In the genomic region with DNA sequence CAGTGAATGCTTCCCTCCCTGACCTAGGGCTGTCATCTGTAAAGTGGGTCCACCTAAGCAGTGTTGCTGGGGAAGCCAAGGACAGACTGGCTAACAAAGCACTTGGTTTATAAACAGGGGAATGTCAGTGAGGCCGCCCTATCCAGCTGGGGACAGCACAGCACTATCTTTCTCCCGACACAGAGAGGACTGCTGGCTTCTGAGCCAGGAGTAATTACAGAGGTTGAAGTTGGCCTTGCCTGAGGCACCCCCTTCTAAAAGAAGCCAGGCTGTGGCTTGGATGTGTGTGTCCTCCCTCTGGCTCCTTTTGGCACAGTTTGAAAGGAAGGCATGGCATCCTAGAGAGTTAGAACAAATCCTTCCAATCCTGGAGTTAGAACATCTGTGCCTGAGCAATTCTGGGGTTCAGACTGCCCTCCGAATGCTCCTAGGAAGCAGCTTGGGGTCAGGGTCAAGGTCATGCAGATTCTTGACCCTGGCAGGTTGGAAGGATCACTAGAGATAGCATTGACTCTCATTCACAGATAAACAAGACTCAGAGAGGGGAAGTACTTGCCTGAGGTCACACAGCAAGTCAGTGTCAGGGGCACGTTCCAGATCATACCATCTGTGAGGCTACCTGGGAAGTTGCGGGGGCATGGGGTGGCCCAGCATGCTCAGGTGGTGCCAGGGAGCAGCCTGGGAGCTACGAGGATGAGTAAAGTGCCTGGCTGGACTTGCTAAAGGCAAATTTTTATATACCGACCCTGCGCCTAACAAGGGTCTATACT, we compare ENCODE assay signal across 15 cellular contexts. TPM values are rescaled to one million over a fixed set of nuclear protein-coding genes. Genes with fewer than 3 reads are reported as not detected.
DNase-seq lines count a peak whose midpoint lies in the region; ATAC-seq, FAIRE-seq and TF ChIP-seq lines count a peak whose summit lies in the region.
"Had no signal": no experiment of that assay in that cellular context is flagged by ENCODE, and none has a peak within 500 bp of the region (broad histone marks: within the 10 kb centered on the region; RNA-seq: fewer than 3 reads in every experiment).

No MANE protein-coding gene starts in this region.

- DNase-seq in DMS53 (lab: John Stamatoyannopoulos, UW) (peak; percentile 20), DMS53 treated with DMSO at 0.1 percent for 48 hours (lab: John Stamatoyannopoulos, UW; ENCODE audit: unreplicated experiment) (no peak), K562 (ENCODE audit: extremely low read depth in 1 of 4, low spot score in 3 of 4) (no peak), CD14-positive monocyte (ENCODE audit: low spot score) (no peak), 8988T (no peak), GM12892 (ENCODE audit: insufficient read length) (no peak)
- DNase-seq: activated CD8-positive, alpha-beta memory T cell treated with anti-CD3 and anti-CD28 coated beads, Interleukin-2, amount 50 U/mL, for 48 hours; caudate nucleus; foreskin fibroblast; NCI-H1105 treated with DMSO at 0.1 percent for 48 hours; stimulated activated CD4-positive, alpha-beta T cell treated with anti-CD3 and anti-CD28 coated beads, Interleukin-12 subunit alpha, Interleukin-12 subunit beta, amount 100 ng/mL, for 4 hours had no signal

- no peak for TF ChIP-seq CTCF in K562 (IDR thresholded peaks at IDR 0.05 in 2 of 3, conservative IDR thresholded peaks at IDR 0.05 in 1 of 3; ENCODE audit: insufficient read depth in 2 of 3, low read depth in 1 of 3, low read length in 3 of 3)
- TF ChIP-seq CTCF in nephron (IDR thresholded peaks at IDR 0.05; ENCODE audit: unreplicated experiment in 3 of 3) = no peak
- TF ChIP-seq CTCF in CD14-positive monocyte (IDR thresholded peaks at IDR 0.05) = no peak

- H3K4me2 ChIP-seq in K562 (ENCODE audit: insufficient read depth, low read length) = no peak overlapping the region

- POLR2A ChIA-PET in K562 (lab: Yijun Ruan, JAX) = interaction anchor here (0.8 kb wide), 1 partner anchor 7 kb away, joined by 3 read pairs; no protein-coding TSS in a partner anchor

- H3K27ac Mint-ChIP-seq in IgD-negative memory B cell (no peak overlapping the region), nephron (no peak overlapping the region), CD14-positive monocyte (peak overlapping the region in 1 of 7 donors; percentile 16)

- in situ Hi-C loops in K562 (cut with MboI) = no loop called here

- peaks cover 22 to 29% of the 10 kb centered on the region in 2 experiments for H3K4me1 ChIP-seq in K562 (replicated peaks in 1 of 2; ENCODE audit: control insufficient read depth in 2 of 2, insufficient read depth in 2 of 2, low read length in 2 of 2)

- H4K20me1 ChIP-seq in K562 (replicated peaks; ENCODE audit: control insufficient read depth, insufficient read depth, low read length) = no peaks in the 10 kb centered on the region; the same call in 1 of the 2 replicates

- H3K27ac ChIP-seq in K562 (ENCODE audit: extremely low read depth, low read depth, low read length) = no peak overlapping the region

- intact Hi-C loops in K562 (cut with micrococcal nuclease) = loop anchor here (5.0 to 10.0 kb wide), 2 partner anchors 153 to 255 kb away; no protein-coding TSS in a partner anchor
- intact Hi-C loops in CD14-positive monocyte (cut with micrococcal nuclease) = loop anchor here in 1 of 2 donors (10.0 kb wide), 1 partner anchor 73 kb away; a partner anchor contains a TSS

- TF ChIP-seq RAD21 in K562 (CRISPR knock-in tag; conservative IDR thresholded peaks at IDR 0.05 in 1 of 2, IDR thresholded peaks at IDR 0.05 in 1 of 2) = no peak

- TF ChIP-seq POLR2A in K562 (conservative IDR thresholded peaks at IDR 0.05) = no peak
- TF ChIP-seq POLR2A in GM12892 (IDR thresholded peaks at IDR 0.05; ENCODE audit: low read depth, low read length) = no peak

- ATAC-seq in K562 = no peak

- 0 out of 2 replicates have a peak overlapping the region, but pooled peaks have one; percentile 11 for H2AFZ ChIP-seq in K562 (ENCODE audit: low read depth, low read length)

- H3K9me1 ChIP-seq in K562 (ENCODE audit: control insufficient read depth, insufficient read depth, low read length) = no peaks in the 10 kb centered on the region

- BruUV-seq in K562 (replicated peaks; lab: Mats Ljungman, UMichigan) = no TSS peak

- H3K27me3 Mint-ChIP-seq in IgD-negative memory B cell = no peaks in the 10 kb centered on the region
- H3K27me3 Mint-ChIP-seq in nephron (ENCODE audit: low read depth) = peaks cover 10% of the 10 kb centered on the region
- peaks cover 3 to 8% (median 5%) of the 10 kb centered on the region in 3 donors for H3K27me3 Mint-ChIP-seq in CD14-positive monocyte (ENCODE audit: low read depth in 3 of 3)
- H3K27me3 Mint-ChIP-seq: stimulated activated naive CD8-positive, alpha-beta T cell treated with anti-CD3 and anti-CD28 coated beads, Interleukin-15, Interleukin-2, amounts not matched to agents 100 ng/mL and 50 ng/mL, for 24 hours had no signal

- no peak overlapping the region for H3K4me3 ChIP-seq in K562

- CTCF ChIA-PET in K562 (lab: Yijun Ruan, JAX; ENCODE audit: low intra/inter-chr PET ratio) = no interaction called here

- peak overlapping the region in 1 of 2 experiments; percentile 9; a peak in 1 of 4 replicates for H3K9ac ChIP-seq in K562 (ENCODE audit: insufficient read depth in 1 of 2, low read depth in 2 of 2, low read length in 2 of 2)

- no peaks in the 10 kb centered on the region for H3K36me3 Mint-ChIP-seq in IgD-negative memory B cell
- H3K36me3 Mint-ChIP-seq in nephron (ENCODE audit: low read depth) = no peaks in the 10 kb centered on the region
- peaks cover 0 to 6% of the 10 kb centered on the region in 2 donors for H3K36me3 Mint-ChIP-seq in CD14-positive monocyte

- H3K4me3 Mint-ChIP-seq in IgD-negative memory B cell (peak overlapping the region in 3 of 4 donors; percentile 72 to 92 (median 75)), nephron (peak overlapping the region; percentile 77 to 88 (median 85)), CD14-positive monocyte (no peak overlapping the region)

- WGBS in K562 (ENCODE audit: insufficient coverage, low coverage, missing lambda C conversion rate) = 73% methylated on average over 8 of the region's 8 CpGs

- H3K4me1 Mint-ChIP-seq in IgD-negative memory B cell (peaks cover 8 to 23% (median 10%) of the 10 kb centered on the region in 3 donors), nephron (peaks cover 14% of the 10 kb centered on the region), CD14-positive monocyte (peaks cover 33% of the 10 kb centered on the region)

- peaks cover 22% of the 10 kb centered on the region for H3K79me2 ChIP-seq in K562 (ENCODE audit: control insufficient read depth, insufficient read depth, low read length)

- FAIRE-seq in K562 (lab: Jason Lieb, UNC) = no peak
- FAIRE-seq in GM12892 (lab: Jason Lieb, UNC) = no peak
- FAIRE-seq: A204.1 had no signal

- no peak for TF ChIP-seq EP300 in K562 (IDR thresholded peaks at IDR 0.05; ENCODE audit: low read length)

- H3K9me3 Mint-ChIP-seq in IgD-negative memory B cell (no peaks in the 10 kb centered on the region), nephron (no peaks in the 10 kb centered on the region), CD14-positive monocyte (peaks cover 0 to 2% (median 0%) of the 10 kb centered on the region in 7 donors)
- H3K9me3 Mint-ChIP-seq: stimulated activated naive CD8-positive, alpha-beta T cell treated with anti-CD3 and anti-CD28 coated beads, Interleukin-15, Interleukin-2, amounts not matched to agents 100 ng/mL and 50 ng/mL, for 24 hours had no signal

- no peaks in the 10 kb centered on the region for H3K27me3 ChIP-seq in K562 (ENCODE audit: control insufficient read depth in 2 of 2, insufficient read depth in 2 of 2, low read length in 2 of 2)

- H3K9me3 ChIP-seq in K562 (replicated peaks; ENCODE audit: control insufficient read depth, insufficient read depth, low read depth, low read length) = no peaks in the 10 kb centered on the region

- no peaks in the 10 kb centered on the region for H3K36me3 ChIP-seq in K562 (ENCODE audit: control insufficient read depth, insufficient read depth, low read length)

TF ChIP-seq in K562, 482 proteins besides CTCF, POLR2A, EP300 and RAD21 (continues in another document):
- no peak for TF ChIP-seq PRPF4 (IDR thresholded peaks at IDR 0.05; ENCODE audit: insufficient read depth, low read depth, low read length, poor library complexity, severe bottlenecking)
- TF ChIP-seq CBX2 (IDR thresholded peaks at IDR 0.05; ENCODE audit: insufficient read depth, low read length, poor library complexity, severe bottlenecking) = no peak
- TF ChIP-seq NELFE (IDR thresholded peaks at IDR 0.05; ENCODE audit: insufficient read depth, insufficient read length) = no peak
- no peak for TF ChIP-seq ZNF311 (CRISPR knock-in tag; IDR thresholded peaks at IDR 0.05)
- no peak for TF ChIP-seq ZNF165 (CRISPR knock-in tag; IDR thresholded peaks at IDR 0.05; ENCODE audit: borderline replicate concordance)
- no peak for TF ChIP-seq COPS2 (conservative IDR thresholded peaks at IDR 0.05)
- TF ChIP-seq POLR2AphosphoS5 (IDR thresholded peaks at IDR 0.05; ENCODE audit: control insufficient read depth, insufficient read depth, low read depth, low read length) = no peak
- no peak for TF ChIP-seq RNF2 (IDR thresholded peaks at IDR 0.05)
- peak; percentile 59; the same call in 1 of the 2 replicates for TF ChIP-seq ESRRA (IDR thresholded peaks at IDR 0.05; ENCODE audit: borderline replicate concordance, low read depth)
- TF ChIP-seq KDM1A (IDR thresholded peaks at IDR 0.05) = 0 out of 4 replicates have a peak, but pooled peaks of 1 of the 2 experiments have one; percentile 40

RNA-seq across cellular contexts. Expression of a gene that starts 1.3 kb away (rescaled TPM):
- polyA plus RNA-seq in IgD-negative memory B cell (60.5 TPM), K562 (2011; rRNA removed) (16.2 and 25.0 TPM in 2 replicates), K562 (2014; fragmentation: Illumina TruSeq; extraction: Trizol) (26.8 and 29.6 TPM in 2 replicates), K562 (2014; fragmentation: Nextera tagmentation; extraction: Ambion mirVana) (1 to 10 TPM in 1 of 2 experiments, under 1 TPM in 1; 0.56 to 1.4 TPM), K562 (2014; rRNA removed) (22.2 and 25.7 TPM in 2 replicates), CD14-positive monocyte (10 to 100 TPM; 14.6 to 18.5 TPM)
- total RNA-seq in K562 (2011; cell fraction: chromatin; rRNA removed; ENCODE audit: low replicate concordance) = 30.0 and 73.0 TPM in 2 replicates
- total RNA-seq in K562 (2011; cell fraction: nucleolus; rRNA removed) = 38.5 and 41.1 TPM in 2 replicates
- total RNA-seq in K562 (2011; cell fraction: nucleoplasm; rRNA removed) = 33.9 and 37.2 TPM in 2 replicates
- total RNA-seq in K562 (2014; rRNA removed) (14.2 and 19.0 TPM in 2 replicates), K562 (2014; rRNA removed; fragmentation: Illumina TruSeq; extraction: Trizol) (10.9 and 13.0 TPM in 2 replicates), K562 (2015; rRNA removed; fragmentation: Illumina TruSeq; extraction: Trizol) (16.3 and 17.7 TPM in 2 replicates), K562 (2021) (28.8 and 29.2 TPM in 2 replicates)
- polyA plus RNA-seq in K562 (2011; cell fraction: cytosol; rRNA removed) = 22.4 and 23.7 TPM in 2 replicates
- polyA plus RNA-seq in K562 (2011; cell fraction: nucleus; rRNA removed) = 69.9 and 75.9 TPM in 2 replicates
- polyA plus RNA-seq in K562 (2012) = 24.3 and 30.1 TPM in 2 replicates
- 11.8 and 12.8 TPM in 2 replicates for polyA minus RNA-seq in K562 (2011; rRNA and poly(A)+ RNA removed)
- 11.8 and 16.7 TPM in 2 replicates for polyA minus RNA-seq in K562 (2011; cell fraction: cytosol; rRNA and poly(A)+ RNA removed)
- polyA minus RNA-seq in K562 (2011; cell fraction: nucleus; rRNA and poly(A)+ RNA removed) = 6.9 and 14.2 TPM in 2 replicates
- 8.7 TPM for polyA plus RNA-seq in GM12892 (2012; ENCODE audit: missing spikeins)

Comparison
In these comparisons a context has a peak if more than half of its experiments do, and no peak if none do; other contexts are left out.
1. H3K4me3 Mint-ChIP-seq: peak in IgD-negative memory B cell (3 of 4) and nephron (3 of 3); none in CD14-positive monocyte (0 of 2).